Comparison of ENCODE assay signal across 8 cellular contexts in genomic region chr2:123768233-123768632, GRCh38.
"Had no signal": no experiment of that assay in that cellular context is flagged by ENCODE, and none has a peak within 500 bp of the region (broad histone marks: within the 10 kb centered on the region; RNA-seq: fewer than 3 reads in every experiment).

No MANE protein-coding gene starts in this region.

- H3K36me3 Mint-ChIP-seq: IgD-negative memory B cell had no signal

- H3K4me3 ChIP-seq: GM23248, HAP-1 had no signal

- H3K36me3 ChIP-seq: HAP-1 had no signal

- H3K9ac ChIP-seq: GM23248 had no signal

- H3K4me1 ChIP-seq: HAP-1 had no signal

- DNase-seq: GM23248, GOT3, H7, KG1 had no signal

- ATAC-seq: HCT116 had no signal

- H3K27me3 Mint-ChIP-seq: IgD-negative memory B cell had no signal

- H2AFZ ChIP-seq: GM23248 had no signal

- H3K27ac ChIP-seq: GM23248 had no signal

- H3K9me3 ChIP-seq: HAP-1 had no signal

- FAIRE-seq: HTR-8/SVneo had no signal

- H3K27ac Mint-ChIP-seq: IgD-negative memory B cell had no signal

- H3K4me3 Mint-ChIP-seq: IgD-negative memory B cell had no signal
